ENCODE assay signal across 8 cellular contexts in genomic region chr20:22691369-22692118, GRCh38.
A peak's percentile ranks its signal among the peaks of the same experiment; 100 is the strongest.
DNase-seq lines count a peak whose midpoint lies in the region; ATAC-seq lines count a peak whose summit lies in the region.

No MANE protein-coding gene starts in this region.

- H3K27ac Mint-ChIP-seq in activated CD4-positive, alpha-beta T cell treated with anti-CD3 and anti-CD28 coated beads for 36 hours: no peak overlapping the region

- DNase-seq in AG08396 (ENCODE audit: low spot score): peak; percentile 87
- DNase-seq in NCI-H345 treated with DMSO at 0.1 percent for 48 hours (lab: John Stamatoyannopoulos, UW; ENCODE audit: unreplicated experiment): peak; percentile 78
- peak; percentile 72 for DNase-seq in activated CD4-positive, alpha-beta T cell treated with anti-CD3 and anti-CD28 coated beads for 36 hours
- peak; percentile 9 for DNase-seq in effector CD4-positive, alpha-beta T cell
- peak; percentile 83 to 85 for DNase-seq in lung microvascular endothelial cell (ENCODE audit: low read depth in 2 of 2)
- peak; percentile 14 to 34 (median 29) for DNase-seq in stimulated activated CD4-positive, alpha-beta T cell treated with anti-CD3 and anti-CD28 coated beads, TNF-alpha, amount 100 ng/mL, for 24 hours (ENCODE audit: low read depth in 3 of 3)

- CTCF ChIA-PET in activated CD4-positive, alpha-beta T cell treated with anti-CD3 and anti-CD28 coated beads for 36 hours (lab: Charles Lee): interaction anchor here (0.6 to 4.3 kb wide), 30 partner anchors 10 to 1049 kb away, joined by 3 to 24 read pairs (median 4); no protein-coding TSS in a partner anchor

- POLR2A ChIA-PET in activated CD4-positive, alpha-beta T cell treated with anti-CD3 and anti-CD28 coated beads for 36 hours (lab: Charles Lee): no interaction called here

- no peaks in the 10 kb centered on the region for H3K4me1 Mint-ChIP-seq in activated CD4-positive, alpha-beta T cell treated with anti-CD3 and anti-CD28 coated beads for 36 hours

- ATAC-seq in GM18909 (IDR thresholded peaks at IDR 0.05; ENCODE audit: poor library complexity, unreplicated experiment) (peak; percentile 72), HG03378 (IDR thresholded peaks at IDR 0.05; ENCODE audit: unreplicated experiment) (peak; percentile 50)
- ATAC-seq in activated CD4-positive, alpha-beta T cell treated with anti-CD3 and anti-CD28 coated beads for 36 hours: peak; percentile 65

- no peak overlapping the region for H3K4me3 Mint-ChIP-seq in activated CD4-positive, alpha-beta T cell treated with anti-CD3 and anti-CD28 coated beads for 36 hours

- no peaks in the 10 kb centered on the region for H3K9me3 Mint-ChIP-seq in activated CD4-positive, alpha-beta T cell treated with anti-CD3 and anti-CD28 coated beads for 36 hours (ENCODE audit: low read depth)

- H3K27me3 Mint-ChIP-seq in activated CD4-positive, alpha-beta T cell treated with anti-CD3 and anti-CD28 coated beads for 36 hours: peaks cover 6% of the 10 kb centered on the region

- H3K36me3 Mint-ChIP-seq in activated CD4-positive, alpha-beta T cell treated with anti-CD3 and anti-CD28 coated beads for 36 hours (ENCODE audit: low read depth): no peaks in the 10 kb centered on the region

- intact Hi-C loops in activated CD4-positive, alpha-beta T cell treated with anti-CD3 and anti-CD28 coated beads for 36 hours (cut with DNase I, micrococcal nuclease): loop anchor here (1.0 to 10.0 kb wide), 7 partner anchors 281 to 651 kb away; partner anchors contain the start of gene THBD (in 1 of the 2)

Comparison
In these comparisons a context has a peak if more than half of its experiments do, and no peak if none do; other contexts are left out.
1. Peak in every context shown above with its lines: DNase-seq and ATAC-seq.
2. DNase-seq: peak in every context shown above with its lines; median percentile 87 in AG08396; 84 in lung microvascular endothelial cell; 78 in NCI-H345 treated with DMSO at 0.1 percent for 48 hours; 72 in activated CD4-positive, alpha-beta T cell treated with anti-CD3 and anti-CD28 coated beads for 36 hours; 29 in stimulated activated CD4-positive, alpha-beta T cell treated with anti-CD3 and anti-CD28 coated beads, TNF-alpha, amount 100 ng/mL, for 24 hours; 9 in effector CD4-positive, alpha-beta T cell.